1 cellular context compared by ENCODE assay signal in the genomic region with DNA sequence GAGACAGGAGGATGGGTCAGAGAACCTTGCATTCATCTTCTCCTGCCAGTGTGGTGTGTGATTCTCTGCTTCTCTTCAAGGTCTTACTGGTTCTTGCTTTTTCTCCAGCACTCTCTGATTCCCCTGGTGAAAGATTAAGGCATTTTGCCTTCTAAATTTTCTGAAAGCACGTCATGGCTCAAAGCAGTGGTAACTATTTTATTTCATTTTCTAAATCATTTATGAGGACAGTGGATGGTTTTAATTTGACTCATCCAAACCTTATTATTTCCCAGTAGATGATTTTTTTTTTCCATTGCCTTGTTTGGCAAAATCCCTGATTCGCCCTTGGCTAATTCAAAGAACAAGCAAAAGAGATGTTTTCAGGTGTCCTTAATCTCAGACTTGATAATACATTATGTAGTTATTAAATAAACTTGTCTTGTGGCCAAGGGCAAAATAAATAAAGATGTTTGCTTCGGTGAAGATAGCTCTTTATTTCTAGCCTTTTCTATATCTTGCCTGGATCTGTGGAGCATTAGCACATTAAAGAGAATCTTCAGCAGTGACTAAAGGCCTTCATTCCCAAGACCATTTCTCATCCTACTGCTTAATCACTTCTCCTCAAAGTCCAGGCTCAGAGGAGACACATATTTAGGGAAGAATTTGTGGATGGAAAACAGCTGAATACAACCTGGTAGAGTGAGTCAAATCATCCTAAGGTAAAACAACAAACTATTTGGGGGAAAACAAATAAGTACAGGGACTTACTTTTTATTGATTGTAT.
TF ChIP-seq lines count a peak whose summit lies in the region.

No MANE protein-coding gene starts in this region.

TF ChIP-seq in GM23338, 12 proteins besides CTCF, POLR2A, EP300 and RAD21 (continued from another document):
- TF ChIP-seq, protein P1, sequence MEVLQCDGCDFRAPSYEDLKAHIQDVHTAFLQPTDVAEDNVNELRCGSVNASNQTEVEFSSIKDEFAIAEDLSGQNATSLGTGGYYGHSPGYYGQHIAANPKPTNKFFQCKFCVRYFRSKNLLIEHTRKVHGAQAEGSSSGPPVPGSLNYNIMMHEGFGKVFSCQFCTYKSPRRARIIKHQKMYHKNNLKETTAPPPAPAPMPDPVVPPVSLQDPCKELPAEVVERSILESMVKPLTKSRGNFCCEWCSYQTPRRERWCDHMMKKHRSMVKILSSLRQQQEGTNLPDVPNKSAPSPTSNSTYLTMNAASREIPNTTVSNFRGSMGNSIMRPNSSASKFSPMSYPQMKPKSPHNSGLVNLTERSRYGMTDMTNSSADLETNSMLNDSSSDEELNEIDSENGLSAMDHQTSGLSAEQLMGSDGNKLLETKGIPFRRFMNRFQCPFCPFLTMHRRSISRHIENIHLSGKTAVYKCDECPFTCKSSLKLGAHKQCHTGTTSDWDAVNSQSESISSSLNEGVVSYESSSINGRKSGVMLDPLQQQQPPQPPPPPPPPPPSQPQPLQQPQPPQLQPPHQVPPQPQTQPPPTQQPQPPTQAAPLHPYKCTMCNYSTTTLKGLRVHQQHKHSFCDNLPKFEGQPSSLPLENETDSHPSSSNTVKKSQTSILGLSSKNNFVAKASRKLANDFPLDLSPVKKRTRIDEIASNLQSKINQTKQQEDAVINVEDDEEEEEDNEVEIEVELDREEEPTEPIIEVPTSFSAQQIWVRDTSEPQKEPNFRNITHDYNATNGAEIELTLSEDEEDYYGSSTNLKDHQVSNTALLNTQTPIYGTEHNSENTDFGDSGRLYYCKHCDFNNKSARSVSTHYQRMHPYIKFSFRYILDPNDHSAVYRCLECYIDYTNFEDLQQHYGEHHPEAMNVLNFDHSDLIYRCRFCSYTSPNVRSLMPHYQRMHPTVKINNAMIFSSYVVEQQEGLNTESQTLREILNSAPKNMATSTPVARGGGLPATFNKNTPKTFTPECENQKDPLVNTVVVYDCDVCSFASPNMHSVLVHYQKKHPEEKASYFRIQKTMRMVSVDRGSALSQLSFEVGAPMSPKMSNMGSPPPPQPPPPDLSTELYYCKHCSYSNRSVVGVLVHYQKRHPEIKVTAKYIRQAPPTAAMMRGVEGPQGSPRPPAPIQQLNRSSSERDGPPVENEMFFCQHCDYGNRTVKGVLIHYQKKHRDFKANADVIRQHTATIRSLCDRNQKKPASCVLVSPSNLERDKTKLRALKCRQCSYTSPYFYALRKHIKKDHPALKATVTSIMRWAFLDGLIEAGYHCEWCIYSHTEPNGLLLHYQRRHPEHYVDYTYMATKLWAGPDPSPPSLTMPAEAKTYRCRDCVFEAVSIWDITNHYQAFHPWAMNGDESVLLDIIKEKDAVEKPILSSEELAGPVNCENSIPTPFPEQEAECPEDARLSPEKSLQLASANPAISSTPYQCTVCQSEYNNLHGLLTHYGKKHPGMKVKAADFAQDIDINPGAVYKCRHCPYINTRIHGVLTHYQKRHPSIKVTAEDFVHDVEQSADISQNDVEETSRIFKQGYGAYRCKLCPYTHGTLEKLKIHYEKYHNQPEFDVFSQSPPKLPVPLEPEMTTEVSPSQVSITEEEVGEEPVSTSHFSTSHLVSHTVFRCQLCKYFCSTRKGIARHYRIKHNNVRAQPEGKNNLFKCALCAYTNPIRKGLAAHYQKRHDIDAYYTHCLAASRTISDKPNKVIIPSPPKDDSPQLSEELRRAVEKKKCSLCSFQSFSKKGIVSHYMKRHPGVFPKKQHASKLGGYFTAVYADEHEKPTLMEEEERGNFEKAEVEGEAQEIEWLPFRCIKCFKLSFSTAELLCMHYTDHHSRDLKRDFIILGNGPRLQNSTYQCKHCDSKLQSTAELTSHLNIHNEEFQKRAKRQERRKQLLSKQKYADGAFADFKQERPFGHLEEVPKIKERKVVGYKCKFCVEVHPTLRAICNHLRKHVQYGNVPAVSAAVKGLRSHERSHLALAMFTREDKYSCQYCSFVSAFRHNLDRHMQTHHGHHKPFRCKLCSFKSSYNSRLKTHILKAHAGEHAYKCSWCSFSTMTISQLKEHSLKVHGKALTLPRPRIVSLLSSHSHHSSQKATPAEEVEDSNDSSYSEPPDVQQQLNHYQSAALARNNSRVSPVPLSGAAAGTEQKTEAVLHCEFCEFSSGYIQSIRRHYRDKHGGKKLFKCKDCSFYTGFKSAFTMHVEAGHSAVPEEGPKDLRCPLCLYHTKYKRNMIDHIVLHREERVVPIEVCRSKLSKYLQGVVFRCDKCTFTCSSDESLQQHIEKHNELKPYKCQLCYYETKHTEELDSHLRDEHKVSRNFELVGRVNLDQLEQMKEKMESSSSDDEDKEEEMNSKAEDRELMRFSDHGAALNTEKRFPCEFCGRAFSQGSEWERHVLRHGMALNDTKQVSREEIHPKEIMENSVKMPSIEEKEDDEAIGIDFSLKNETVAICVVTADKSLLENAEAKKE (CRISPR knock-in tag; IDR thresholded peaks at IDR 0.05): no peak
- TF ChIP-seq, protein P2, sequence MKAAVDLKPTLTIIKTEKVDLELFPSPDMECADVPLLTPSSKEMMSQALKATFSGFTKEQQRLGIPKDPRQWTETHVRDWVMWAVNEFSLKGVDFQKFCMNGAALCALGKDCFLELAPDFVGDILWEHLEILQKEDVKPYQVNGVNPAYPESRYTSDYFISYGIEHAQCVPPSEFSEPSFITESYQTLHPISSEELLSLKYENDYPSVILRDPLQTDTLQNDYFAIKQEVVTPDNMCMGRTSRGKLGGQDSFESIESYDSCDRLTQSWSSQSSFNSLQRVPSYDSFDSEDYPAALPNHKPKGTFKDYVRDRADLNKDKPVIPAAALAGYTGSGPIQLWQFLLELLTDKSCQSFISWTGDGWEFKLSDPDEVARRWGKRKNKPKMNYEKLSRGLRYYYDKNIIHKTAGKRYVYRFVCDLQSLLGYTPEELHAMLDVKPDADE (IDR thresholded peaks at IDR 0.05): no peak
- TF ChIP-seq, protein P3, sequence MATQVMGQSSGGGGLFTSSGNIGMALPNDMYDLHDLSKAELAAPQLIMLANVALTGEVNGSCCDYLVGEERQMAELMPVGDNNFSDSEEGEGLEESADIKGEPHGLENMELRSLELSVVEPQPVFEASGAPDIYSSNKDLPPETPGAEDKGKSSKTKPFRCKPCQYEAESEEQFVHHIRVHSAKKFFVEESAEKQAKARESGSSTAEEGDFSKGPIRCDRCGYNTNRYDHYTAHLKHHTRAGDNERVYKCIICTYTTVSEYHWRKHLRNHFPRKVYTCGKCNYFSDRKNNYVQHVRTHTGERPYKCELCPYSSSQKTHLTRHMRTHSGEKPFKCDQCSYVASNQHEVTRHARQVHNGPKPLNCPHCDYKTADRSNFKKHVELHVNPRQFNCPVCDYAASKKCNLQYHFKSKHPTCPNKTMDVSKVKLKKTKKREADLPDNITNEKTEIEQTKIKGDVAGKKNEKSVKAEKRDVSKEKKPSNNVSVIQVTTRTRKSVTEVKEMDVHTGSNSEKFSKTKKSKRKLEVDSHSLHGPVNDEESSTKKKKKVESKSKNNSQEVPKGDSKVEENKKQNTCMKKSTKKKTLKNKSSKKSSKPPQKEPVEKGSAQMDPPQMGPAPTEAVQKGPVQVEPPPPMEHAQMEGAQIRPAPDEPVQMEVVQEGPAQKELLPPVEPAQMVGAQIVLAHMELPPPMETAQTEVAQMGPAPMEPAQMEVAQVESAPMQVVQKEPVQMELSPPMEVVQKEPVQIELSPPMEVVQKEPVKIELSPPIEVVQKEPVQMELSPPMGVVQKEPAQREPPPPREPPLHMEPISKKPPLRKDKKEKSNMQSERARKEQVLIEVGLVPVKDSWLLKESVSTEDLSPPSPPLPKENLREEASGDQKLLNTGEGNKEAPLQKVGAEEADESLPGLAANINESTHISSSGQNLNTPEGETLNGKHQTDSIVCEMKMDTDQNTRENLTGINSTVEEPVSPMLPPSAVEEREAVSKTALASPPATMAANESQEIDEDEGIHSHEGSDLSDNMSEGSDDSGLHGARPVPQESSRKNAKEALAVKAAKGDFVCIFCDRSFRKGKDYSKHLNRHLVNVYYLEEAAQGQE (IDR thresholded peaks at IDR 0.05; ENCODE audit: unreplicated experiment): no peak
